ENCODE assay signal across 26 cellular contexts in genomic region chr1:94620345-94621031, GRCh38.
DNase-seq lines count a peak whose midpoint lies in the region; ATAC-seq and TF ChIP-seq lines count a peak whose summit lies in the region.
"Had no signal": no experiment of that assay in that cellular context is flagged by ENCODE, and none has a peak within 500 bp of the region (broad histone marks: within the 10 kb centered on the region; RNA-seq: fewer than 3 reads in every experiment).

No MANE protein-coding gene starts in this region.

- intact Hi-C loops in breast epithelium (cut with DNase I; ENCODE audit: low total_unique reads) (no loop called here), left lung (cut with DNase I) (no loop called here)

- DNase-seq in DMS53 (lab: John Stamatoyannopoulos, UW) (peak; percentile 26), DMS53 treated with DMSO at 0.1 percent for 48 hours (lab: John Stamatoyannopoulos, UW; ENCODE audit: unreplicated experiment) (no peak), breast epithelium (ENCODE audit: low spot score in 2 of 2) (peak in 1 of 2 donors; percentile 78), left lung (no peak), type B pancreatic cell (ENCODE audit: extremely low spot score, unreplicated experiment) (no peak), GM10266 (ENCODE audit: extremely low spot score) (no peak), activated gamma-delta T cell treated with Interleukin-2 at 50 U/mL for 16 hours (no peak)
- DNase-seq: 8988T; activated naive CD4-positive, alpha-beta T cell treated with Interleukin-2 at 50 U/mL for 16 hours; activated T-cell treated with anti-CD3 and anti-CD28 coated beads, Interleukin-2, amount 50 U/mL, for 1 hour; AML-193; amygdala; CD8-positive, alpha-beta T cell; central memory CD4-positive, alpha-beta T cell; DMS79 treated with DMSO at 0.1 percent for 48 hours; immature natural killer cell; NCI-H1092; SIG-M5; stimulated activated CD4-positive, alpha-beta T cell treated with anti-CD3 and anti-CD28 coated beads, Interleukin-2, amount 100 ng/mL, for 24 hours; T-helper 1 cell had no signal

- peaks cover 8% of the 10 kb centered on the region for H3K36me3 Mint-ChIP-seq in type B pancreatic cell
- H3K36me3 Mint-ChIP-seq: CD8-positive, alpha-beta T cell; neural progenitor cell; stimulated activated effector memory CD8-positive, alpha-beta T cell treated with anti-CD3 and anti-CD28 coated beads, Interleukin-12 subunit alpha, Interleukin-12 subunit beta, amount 100 ng/mL, for 72 hours had no signal

- no peak overlapping the region for H3K4me3 ChIP-seq in breast epithelium
- H3K4me3 ChIP-seq in left lung = no peak overlapping the region
- H3K4me3 ChIP-seq: GM12878, HAP-1, neural progenitor cell, skin epidermis had no signal

- H3K27ac ChIP-seq in breast epithelium = peak overlapping the region; percentile 82 to 83
- no peak overlapping the region for H3K27ac ChIP-seq in left lung
- H3K27ac ChIP-seq: neural progenitor cell had no signal

- ATAC-seq in left lung (peak; percentile 32), HG03378 (IDR thresholded peaks at IDR 0.05; ENCODE audit: unreplicated experiment) (no peak)
- ATAC-seq: CD8-positive, alpha-beta T cell; GM12878; stimulated activated effector memory CD8-positive, alpha-beta T cell treated with anti-CD3 and anti-CD28 coated beads, Interleukin-12 subunit alpha, Interleukin-12 subunit beta, amount 100 ng/mL, for 72 hours had no signal

- H3K4me1 Mint-ChIP-seq in type B pancreatic cell (ENCODE audit: unreplicated experiment) = peaks cover 38% of the 10 kb centered on the region
- H3K4me1 Mint-ChIP-seq: immature natural killer cell; stimulated activated effector memory CD8-positive, alpha-beta T cell treated with anti-CD3 and anti-CD28 coated beads, Interleukin-12 subunit alpha, Interleukin-12 subunit beta, amount 100 ng/mL, for 72 hours had no signal

- no peaks in the 10 kb centered on the region for H3K9me3 ChIP-seq in breast epithelium
- H3K9me3 ChIP-seq in left lung = peaks cover 0 to 2% of the 10 kb centered on the region in 2 donors
- H3K9me3 ChIP-seq: HAP-1 had no signal

- no peak overlapping the region for H3K4me3 Mint-ChIP-seq in type B pancreatic cell
- H3K4me3 Mint-ChIP-seq: CD8-positive, alpha-beta T cell; immature natural killer cell; neural progenitor cell; stimulated activated effector memory CD8-positive, alpha-beta T cell treated with anti-CD3 and anti-CD28 coated beads, Interleukin-12 subunit alpha, Interleukin-12 subunit beta, amount 100 ng/mL, for 72 hours had no signal

- no peak for TF ChIP-seq POLR2A in breast epithelium (IDR thresholded peaks at IDR 0.05)

- no peaks in the 10 kb centered on the region for H3K36me3 ChIP-seq in breast epithelium
- no peaks in the 10 kb centered on the region for H3K36me3 ChIP-seq in left lung
- H3K36me3 ChIP-seq: HAP-1, neural progenitor cell had no signal

- TF ChIP-seq CTCF in breast epithelium (IDR thresholded peaks at IDR 0.05) = no peak
- no peak for TF ChIP-seq CTCF in left lung (IDR thresholded peaks at IDR 0.05)
- no peak for TF ChIP-seq CTCF in type B pancreatic cell (conservative IDR thresholded peaks at IDR 0.05)
- no peak for TF ChIP-seq CTCF in GM10266 (IDR thresholded peaks at IDR 0.05; ENCODE audit: control insufficient read depth, insufficient read depth, low read depth, missing control alignments)

- H3K27me3 Mint-ChIP-seq in type B pancreatic cell = no peaks in the 10 kb centered on the region

- H3K27me3 ChIP-seq in breast epithelium = no peaks in the 10 kb centered on the region
- H3K27me3 ChIP-seq in left lung = no peaks in the 10 kb centered on the region
- H3K27me3 ChIP-seq: neural progenitor cell had no signal

- peak overlapping the region; percentile 79 for H3K27ac Mint-ChIP-seq in type B pancreatic cell
- H3K27ac Mint-ChIP-seq: CD8-positive, alpha-beta T cell; immature natural killer cell; neural progenitor cell; stimulated activated effector memory CD8-positive, alpha-beta T cell treated with anti-CD3 and anti-CD28 coated beads, Interleukin-12 subunit alpha, Interleukin-12 subunit beta, amount 100 ng/mL, for 72 hours had no signal

- H3K9me3 Mint-ChIP-seq in type B pancreatic cell = peaks cover 5% of the 10 kb centered on the region

- H3K4me1 ChIP-seq in breast epithelium = peaks cover 0 to 10% of the 10 kb centered on the region in 2 donors
- H3K4me1 ChIP-seq in left lung = no peaks in the 10 kb centered on the region

Comparison
In these comparisons a context has a peak if more than half of its experiments do, and no peak if none do; other contexts are left out.
1. H3K27ac ChIP-seq: peak in breast epithelium (2 of 2); none in left lung (0 of 2).